ENCODE assay signal across 10 cellular contexts in genomic region chr16:88287219-88287618, GRCh38.
DNase-seq lines count a peak whose midpoint lies in the region; ATAC-seq, FAIRE-seq and TF ChIP-seq lines count a peak whose summit lies in the region.
"Had no signal": no experiment of that assay in that cellular context is flagged by ENCODE, and none has a peak within 500 bp of the region (broad histone marks: within the 10 kb centered on the region; RNA-seq: fewer than 3 reads in every experiment).

No MANE protein-coding gene starts in this region.

- no CpG with 5 or more reads among the region's 3 CpGs for WGBS in IMR-90 (ENCODE audit: extremely low coverage in 2 of 2, insufficient read length in 1 of 2), 2 experiments
- 67% methylated on average over 3 of the region's 3 CpGs for WGBS in GM12878 (ENCODE audit: insufficient coverage, insufficient replicate concordance, low lambda C conversion rate, missing lambda C conversion rate)
- WGBS in psoas muscle, 3 donors, result 67 to 92% (median 92%) methylated on average over 3 of the region's 3 CpGs
- WGBS in tibial nerve, 2 donors, result 73 to 97% methylated on average over 3 of the region's 3 CpGs

- no peak overlapping the region for H4K5ac ChIP-seq in IMR-90 (ENCODE audit: low read depth, low read length)

- no peak overlapping the region for H3K9ac ChIP-seq in IMR-90 (ENCODE audit: low read depth, low read length)
- H3K9ac ChIP-seq in GM12878 (ENCODE audit: control insufficient read depth, insufficient read depth, low read length), result no peak overlapping the region

- no peaks in the 10 kb centered on the region for H3K27me3 ChIP-seq in IMR-90 (ENCODE audit: control insufficient read depth, insufficient read depth, low read length)
- no peaks in the 10 kb centered on the region for H3K27me3 ChIP-seq in GM12878 (replicated peaks in 1 of 2; ENCODE audit: control insufficient read depth in 2 of 2, insufficient read depth in 2 of 2, low read length in 1 of 2)
- H3K27me3 ChIP-seq in psoas muscle (ENCODE audit: insufficient read depth in 3 of 3, low read length in 2 of 3), result peaks cover 0 to 47% (median 3%) of the 10 kb centered on the region in 3 donors
- no peaks in the 10 kb centered on the region for H3K27me3 ChIP-seq in tibial nerve

- POLR2A ChIA-PET in IMR-90 (lab: Charles Lee; ENCODE audit: unreplicated experiment), result no interaction called here
- POLR2A ChIA-PET in GM12878 (lab: Charles Lee), result no interaction called here

- no peak overlapping the region for H3K27ac ChIP-seq in IMR-90 (ENCODE audit: insufficient read depth, low read length)
- H3K27ac ChIP-seq in GM12878 (ENCODE audit: control insufficient read depth, insufficient read depth), result no peak overlapping the region
- no peak overlapping the region for H3K27ac ChIP-seq in psoas muscle
- H3K27ac ChIP-seq in tibial nerve, result no peak overlapping the region

- H2AK9ac ChIP-seq in IMR-90 (replicated peaks; ENCODE audit: low read depth, low read length, poor library complexity), result no peak overlapping the region

- H3K9me3 ChIP-seq in IMR-90 (ENCODE audit: control insufficient read depth, insufficient read depth, low read length), result peaks cover 14% of the 10 kb centered on the region
- H3K9me3 ChIP-seq in GM12878 (replicated peaks; ENCODE audit: control insufficient read depth, insufficient read depth, low read length), result peaks cover 6% of the 10 kb centered on the region; the same call in 1 of the 3 replicates
- H3K9me3 ChIP-seq in psoas muscle, result peaks cover 11% of the 10 kb centered on the region
- H3K9me3 ChIP-seq in tibial nerve, result peaks cover 0 to 31% (median 1%) of the 10 kb centered on the region in 4 donors

- RAD21 ChIA-PET in GM12878 (lab: Charles Lee; ENCODE audit: unreplicated experiment), result no interaction called here

- H3K14ac ChIP-seq in IMR-90 (replicated peaks; ENCODE audit: low read depth, low read length), result no peak overlapping the region

- H2BK5ac ChIP-seq in IMR-90 (ENCODE audit: low read depth, low read length, poor library complexity, severe bottlenecking), result no peak overlapping the region

- H3K79me1 ChIP-seq in IMR-90 (ENCODE audit: low read depth in 1 of 2, low read length in 2 of 2), result no peaks in the 10 kb centered on the region; a peak in 1 of 4 replicates

- 0 out of 3 replicates have a peak overlapping the region, but pooled peaks have one; percentile 37 for H2BK15ac ChIP-seq in IMR-90 (ENCODE audit: low read depth, low read length)

- CTCF ChIA-PET in activated CD8-positive, alpha-beta memory T cell treated with anti-CD3 and anti-CD28 coated beads, Interleukin-2, amount 10 ng/mL, durations not matched to agents 7 days and 5 days (lab: Charles Lee), result interaction anchor here (1.0 to 1.5 kb wide), 2 partner anchors 11 to 149 kb away, joined by 3 read pairs; no protein-coding TSS in a partner anchor
- CTCF ChIA-PET in IMR-90 (lab: Yijun Ruan, JAX) (no interaction called here), GM12878 (lab: Yijun Ruan, JAX) (interaction anchor here (1.3 kb wide), 1 partner anchor 25 kb away, joined by 5 read pairs; no protein-coding TSS in a partner anchor)

- H2BK20ac ChIP-seq in IMR-90 (ENCODE audit: low read depth, low read length), result no peak overlapping the region

- H3K18ac ChIP-seq in IMR-90 (ENCODE audit: low read depth, low read length), result no peak overlapping the region

- peaks cover 3% of the 10 kb centered on the region for H3K9me3 Mint-ChIP-seq in activated CD8-positive, alpha-beta memory T cell treated with anti-CD3 and anti-CD28 coated beads, Interleukin-2, amount 10 ng/mL, durations not matched to agents 7 days and 5 days (ENCODE audit: low read depth)
- H3K9me3 Mint-ChIP-seq: stimulated activated effector memory CD8-positive, alpha-beta T cell treated with anti-CD3 and anti-CD28 coated beads, Interleukin-12 subunit alpha, Interleukin-12 subunit beta, amount 100 ng/mL, for 72 hours had no signal

- no peak overlapping the region for H3K56ac ChIP-seq in IMR-90 (ENCODE audit: extremely low read depth, insufficient read depth, low read length)

- H4K8ac ChIP-seq in IMR-90 (ENCODE audit: low read depth in 2 of 2, low read length in 2 of 2), result no peak overlapping the region

- no peak overlapping the region for H3K27ac Mint-ChIP-seq in activated CD8-positive, alpha-beta memory T cell treated with anti-CD3 and anti-CD28 coated beads, Interleukin-2, amount 10 ng/mL, durations not matched to agents 7 days and 5 days
- H3K27ac Mint-ChIP-seq: stimulated activated effector memory CD8-positive, alpha-beta T cell treated with anti-CD3 and anti-CD28 coated beads, Interleukin-12 subunit alpha, Interleukin-12 subunit beta, amount 100 ng/mL, for 72 hours had no signal

- H4K20me1 ChIP-seq in IMR-90 (ENCODE audit: insufficient read depth, low read length) (no peaks in the 10 kb centered on the region), GM12878 (ENCODE audit: control insufficient read depth, insufficient read depth) (no peaks in the 10 kb centered on the region)

- TF ChIP-seq EP300 in GM12878 (IDR thresholded peaks at IDR 0.05; ENCODE audit: borderline replicate concordance in 1 of 2, control insufficient read depth in 1 of 2, low read depth in 2 of 2, low read length in 2 of 2) (no peak), tibial nerve (IDR thresholded peaks at IDR 0.05) (no peak)

- no peak overlapping the region for H3K23ac ChIP-seq in IMR-90 (ENCODE audit: low read depth, low read length)

- no TSS peak for BruUV-seq in IMR-90 (replicated peaks; lab: Mats Ljungman, UMichigan)
- BruUV-seq in GM12878 (replicated peaks; lab: Mats Ljungman, UMichigan), result no TSS peak

- in situ Hi-C loops in IMR-90 (cut with MboI; ENCODE audit: low sequenced_read_pairs) (no loop called here), GM12878 (cut with MboI) (no loop called here)

- no peaks in the 10 kb centered on the region for H3K27me3 Mint-ChIP-seq in activated CD8-positive, alpha-beta memory T cell treated with anti-CD3 and anti-CD28 coated beads, Interleukin-2, amount 10 ng/mL, durations not matched to agents 7 days and 5 days

- no peak for TF ChIP-seq POLR2A in IMR-90 (IDR thresholded peaks at IDR 0.05; ENCODE audit: low read depth, low read length)
- no peak for TF ChIP-seq POLR2A in GM12878 (IDR thresholded peaks at IDR 0.05; ENCODE audit: low read depth, low read length)
- no peak for TF ChIP-seq POLR2A in tibial nerve (IDR thresholded peaks at IDR 0.05)
- TF ChIP-seq POLR2A in GM18505 (IDR thresholded peaks at IDR 0.05; ENCODE audit: borderline replicate concordance, extremely low read depth, insufficient read depth, insufficient read length), result no peak

- intact Hi-C loops in IMR-90 (cut with micrococcal nuclease) (no loop called here), GM12878 (cut with micrococcal nuclease; ENCODE audit: unreplicated experiment) (no loop called here), psoas muscle (cut with DNase I) (no loop called here)

- H4K91ac ChIP-seq in IMR-90 (ENCODE audit: insufficient read depth, low read depth, low read length), result 0 out of 2 replicates have a peak overlapping the region, but pooled peaks have one; percentile 10

- no peak for FAIRE-seq in GM12878 (lab: Jason Lieb, UNC)

- H3K4me1 ChIP-seq in IMR-90 (ENCODE audit: control insufficient read depth, insufficient read depth, low read length) (peaks cover 5% of the 10 kb centered on the region), GM12878 (ENCODE audit: control insufficient read depth, insufficient read depth, low read length) (no peaks in the 10 kb centered on the region), psoas muscle (no peaks in the 10 kb centered on the region), tibial nerve (no peaks in the 10 kb centered on the region)

- DNase-seq in activated CD8-positive, alpha-beta memory T cell treated with anti-CD3 and anti-CD28 coated beads for 48 hours (ENCODE audit: low read depth in 2 of 3, low spot score in 2 of 3), result peak in 2 of 3 experiments; percentile 8 to 14
- no peak for DNase-seq in activated CD8-positive, alpha-beta memory T cell treated with anti-CD3 and anti-CD28 coated beads, Interleukin-2, amount 10 ng/mL, durations not matched to agents 7 days and 5 days
- no peak for DNase-seq in IMR-90
- DNase-seq in GM12878 (ENCODE audit: low read depth, low spot score), result no peak
- peak in 1 of 2 donors; percentile 41 for DNase-seq in psoas muscle
- no peak for DNase-seq in tibial nerve (ENCODE audit: low spot score in 2 of 2)
- no peak for DNase-seq in AG08396 (ENCODE audit: low spot score)
- DNase-seq: midbrain had no signal

- no peak overlapping the region for H3K4me3 ChIP-seq in IMR-90 (ENCODE audit: insufficient read depth, low read depth, low read length)
- H3K4me3 ChIP-seq in GM12878, result no peak overlapping the region
- H3K4me3 ChIP-seq in psoas muscle, result no peak overlapping the region
- no peak overlapping the region for H3K4me3 ChIP-seq in tibial nerve

- H3K36me3 ChIP-seq in IMR-90 (ENCODE audit: control insufficient read depth, insufficient read depth, low read length) (no peaks in the 10 kb centered on the region), GM12878 (ENCODE audit: control insufficient read depth in 2 of 2, insufficient read depth in 2 of 2, low read length in 1 of 2) (no peaks in the 10 kb centered on the region), psoas muscle (ENCODE audit: insufficient read depth in 1 of 2, low read depth in 1 of 2) (no peaks in the 10 kb centered on the region), tibial nerve (no peaks in the 10 kb centered on the region)

- H2AFZ ChIP-seq in IMR-90 (replicated peaks; ENCODE audit: low read length, poor library complexity) (no peak overlapping the region), GM12878 (ENCODE audit: control insufficient read depth, low read depth, low read length) (no peak overlapping the region)

- SMC1A ChIA-PET in GM12878 (lab: Charles Lee; ENCODE audit: uncharacterized antibody, unreplicated experiment), result no interaction called here

- no peak overlapping the region for H2AK5ac ChIP-seq in IMR-90 (ENCODE audit: low read depth, low read length)

- TF ChIP-seq CTCF in IMR-90 (conservative IDR thresholded peaks at IDR 0.05; ENCODE audit: low read depth, low read length), result peak; percentile 34; the same call in 1 of the 2 replicates
- TF ChIP-seq CTCF in GM12878 (IDR thresholded peaks at IDR 0.05 in 2 of 3, conservative IDR thresholded peaks at IDR 0.05 in 1 of 3; ENCODE audit: control insufficient read depth in 2 of 3, extremely low read depth in 1 of 3, insufficient read depth in 1 of 3, low read depth in 3 of 3, low read length in 3 of 3), result peak; percentile 7 to 53 (median 39); a peak in 4 of 6 replicates
- TF ChIP-seq CTCF in psoas muscle (IDR thresholded peaks at IDR 0.05), result peak; percentile 33
- TF ChIP-seq CTCF in tibial nerve (IDR thresholded peaks at IDR 0.05), result peak in 1 of 5 experiments; percentile 61

- H3K4ac ChIP-seq in IMR-90 (ENCODE audit: low read depth, low read length), result no peak overlapping the region

- no peak overlapping the region for H3K4me3 Mint-ChIP-seq in activated CD8-positive, alpha-beta memory T cell treated with anti-CD3 and anti-CD28 coated beads, Interleukin-2, amount 10 ng/mL, durations not matched to agents 7 days and 5 days
- H3K4me3 Mint-ChIP-seq: stimulated activated effector memory CD8-positive, alpha-beta T cell treated with anti-CD3 and anti-CD28 coated beads, Interleukin-12 subunit alpha, Interleukin-12 subunit beta, amount 100 ng/mL, for 72 hours had no signal

- TF ChIP-seq RAD21 in IMR-90 (IDR thresholded peaks at IDR 0.05; ENCODE audit: low read length), result peak; percentile 58
- peak; percentile 15; the same call in 1 of the 2 replicates for TF ChIP-seq RAD21 in GM12878 (IDR thresholded peaks at IDR 0.05; ENCODE audit: insufficient read depth, low read depth, low read length)

- no peaks in the 10 kb centered on the region for H3K4me1 Mint-ChIP-seq in activated CD8-positive, alpha-beta memory T cell treated with anti-CD3 and anti-CD28 coated beads, Interleukin-2, amount 10 ng/mL, durations not matched to agents 7 days and 5 days
- H3K4me1 Mint-ChIP-seq: stimulated activated effector memory CD8-positive, alpha-beta T cell treated with anti-CD3 and anti-CD28 coated beads, Interleukin-12 subunit alpha, Interleukin-12 subunit beta, amount 100 ng/mL, for 72 hours had no signal

- no peak for ATAC-seq in activated CD8-positive, alpha-beta memory T cell treated with anti-CD3 and anti-CD28 coated beads, Interleukin-2, amount 10 ng/mL, durations not matched to agents 7 days and 5 days
- ATAC-seq in IMR-90 (ENCODE audit: low read depth) (no peak), GM12878 (no peak), psoas muscle (no peak), GM18505 (IDR thresholded peaks at IDR 0.05; ENCODE audit: unreplicated experiment) (no peak)
- ATAC-seq: stimulated activated effector memory CD8-positive, alpha-beta T cell treated with anti-CD3 and anti-CD28 coated beads, Interleukin-12 subunit alpha, Interleukin-12 subunit beta, amount 100 ng/mL, for 72 hours had no signal

- H2BK120ac ChIP-seq in IMR-90 (ENCODE audit: low read depth, low read length), result no peak overlapping the region

- no peak overlapping the region for H3K4me2 ChIP-seq in IMR-90 (ENCODE audit: low read depth, low read length)
- no peak overlapping the region for H3K4me2 ChIP-seq in GM12878 (ENCODE audit: control insufficient read depth, insufficient read depth)

- dilution Hi-C loops in IMR-90 (cut with HindIII; ENCODE audit: low sequenced_read_pairs, unreplicated experiment), result no loop called here

- H3K36me3 Mint-ChIP-seq in activated CD8-positive, alpha-beta memory T cell treated with anti-CD3 and anti-CD28 coated beads, Interleukin-2, amount 10 ng/mL, durations not matched to agents 7 days and 5 days, result peaks cover 2% of the 10 kb centered on the region
- H3K36me3 Mint-ChIP-seq: stimulated activated effector memory CD8-positive, alpha-beta T cell treated with anti-CD3 and anti-CD28 coated beads, Interleukin-12 subunit alpha, Interleukin-12 subunit beta, amount 100 ng/mL, for 72 hours had no signal

- no peaks in the 10 kb centered on the region; the same call in 1 of the 2 replicates for H3K9me1 ChIP-seq in IMR-90 (ENCODE audit: insufficient read depth, low read length)

- no peaks in the 10 kb centered on the region for H3K79me2 ChIP-seq in GM12878 (ENCODE audit: control insufficient read depth, insufficient read depth, low read length)

Comparison
In these comparisons a context has a peak if more than half of its experiments do, and no peak if none do; other contexts are left out.
1. DNase-seq: peak in activated CD8-positive, alpha-beta memory T cell treated with anti-CD3 and anti-CD28 coated beads for 48 hours (2 of 3); none in activated CD8-positive, alpha-beta memory T cell treated with anti-CD3 and anti-CD28 coated beads, Interleukin-2, amount 10 ng/mL, durations not matched to agents 7 days and 5 days (single experiment), IMR-90 (single experiment), GM12878 (single experiment), tibial nerve (0 of 2) and AG08396 (single experiment).